Comparison of ENCODE assay signal across 21 cellular contexts in genomic region chr4:7733201-7733600, GRCh38.
DNase-seq lines count a peak whose midpoint lies in the region; ATAC-seq and TF ChIP-seq lines count a peak whose summit lies in the region.
"Had no signal": no experiment of that assay in that cellular context is flagged by ENCODE, and none has a peak within 500 bp of the region (broad histone marks: within the 10 kb centered on the region; RNA-seq: fewer than 3 reads in every experiment).

No MANE protein-coding gene starts in this region.

- no peak overlapping the region for H3K4ac ChIP-seq in neuronal stem cell (ENCODE audit: low read length)

- peak overlapping the region; percentile 49 for H3K18ac ChIP-seq in neuronal stem cell (ENCODE audit: low read length)

- H3K36me3 Mint-ChIP-seq in natural killer cell treated with Interleukin-12 subunit alpha and Interleukin-12 subunit beta and Interleukin-15 and Interleukin-18, amount 100 ng/mL, for 72 hours = no peaks in the 10 kb centered on the region
- H3K36me3 Mint-ChIP-seq: CD8-positive, alpha-beta T cell had no signal

- no peak overlapping the region for H3K14ac ChIP-seq in neuronal stem cell (ENCODE audit: low read length)

- peaks cover 0 to 2% of the 10 kb centered on the region in 2 donors for H3K27me3 Mint-ChIP-seq in natural killer cell treated with Interleukin-12 subunit alpha and Interleukin-12 subunit beta and Interleukin-15 and Interleukin-18, amount 100 ng/mL, for 72 hours
- H3K27me3 Mint-ChIP-seq: CD4-positive, alpha-beta T cell had no signal

- H3K4me3 Mint-ChIP-seq in natural killer cell treated with Interleukin-12 subunit alpha and Interleukin-12 subunit beta and Interleukin-15 and Interleukin-18, amount 100 ng/mL, for 72 hours = no peak overlapping the region
- H3K4me3 Mint-ChIP-seq: B cell; CD4-positive, alpha-beta T cell; CD8-positive, alpha-beta T cell had no signal

- TF ChIP-seq CTCF in left ventricle myocardium inferior (IDR thresholded peaks at IDR 0.05; ENCODE audit: borderline replicate concordance) = no peak

- H3K27ac ChIP-seq in left ventricle myocardium inferior (replicated peaks) = no peak overlapping the region
- H3K27ac ChIP-seq in neuronal stem cell (replicated peaks; ENCODE audit: low read length) = no peak overlapping the region
- H3K27ac ChIP-seq: 22Rv1; A549; BLaER1 treated with 17β-estradiol and CSF1 and Interleukin-3, amounts not matched to agents 10 nM and 100 nM; C4-2B had no signal

- no peak overlapping the region for H2AFZ ChIP-seq in neuronal stem cell (ENCODE audit: low read length)

- no peak overlapping the region for H2BK5ac ChIP-seq in neuronal stem cell (ENCODE audit: low read length)

- peak overlapping the region; percentile 66 for H2AK5ac ChIP-seq in neuronal stem cell (ENCODE audit: low read depth, low read length)

- intact Hi-C loops in left ventricle myocardium superior (cut with micrococcal nuclease) = no loop called here
- intact Hi-C loops in left ventricle myocardium inferior (cut with micrococcal nuclease) = no loop called here

- H3K4me1 ChIP-seq in left ventricle myocardium inferior (no peaks in the 10 kb centered on the region), neuronal stem cell (ENCODE audit: control insufficient read depth in 2 of 2, insufficient read depth in 1 of 2, low read depth in 1 of 2, low read length in 2 of 2) (peaks cover 0 to 3% of the 10 kb centered on the region in 2 donors)
- H3K4me1 ChIP-seq: A549, Caco-2 had no signal

- no peak overlapping the region for H4K91ac ChIP-seq in neuronal stem cell (ENCODE audit: low read depth, low read length, poor library complexity)

- no peak overlapping the region for H3K4me2 ChIP-seq in neuronal stem cell (ENCODE audit: insufficient read depth, low read length, poor library complexity, severe bottlenecking)
- H3K4me2 ChIP-seq: A549; BLaER1 treated with 17β-estradiol and CSF1 and Interleukin-3, amounts not matched to agents 10 nM and 100 nM had no signal

- H3K27me3 ChIP-seq in left ventricle myocardium inferior (ENCODE audit: low read depth) = peaks cover 8% of the 10 kb centered on the region
- peaks cover 0 to 19% (median 0%) of the 10 kb centered on the region in 3 experiments for H3K27me3 ChIP-seq in neuronal stem cell (ENCODE audit: control insufficient read depth in 3 of 3, insufficient read depth in 3 of 3, low read depth in 1 of 3, low read length in 3 of 3)

- H3K9me3 ChIP-seq in left ventricle myocardium inferior (replicated peaks) (no peaks in the 10 kb centered on the region), neuronal stem cell (replicated peaks in 1 of 2; ENCODE audit: control insufficient read depth in 2 of 2, insufficient read depth in 1 of 2, low read depth in 1 of 2, low read length in 2 of 2) (no peaks in the 10 kb centered on the region)
- H3K9me3 ChIP-seq: A549; BLaER1 treated with 17β-estradiol and CSF1 and Interleukin-3, amounts not matched to agents 10 nM and 100 nM; Caco-2 had no signal

- H3K36me3 ChIP-seq in left ventricle myocardium inferior (no peaks in the 10 kb centered on the region), neuronal stem cell (replicated peaks in 1 of 2; ENCODE audit: control insufficient read depth in 2 of 2, insufficient read depth in 2 of 2, low read length in 2 of 2) (no peaks in the 10 kb centered on the region)
- H3K36me3 ChIP-seq: BLaER1 treated with 17β-estradiol and CSF1 and Interleukin-3, amounts not matched to agents 10 nM and 100 nM had no signal

- WGBS in neuronal stem cell (ENCODE audit: extremely low coverage in 2 of 2, insufficient read length in 2 of 2, insufficient replicate concordance in 1 of 2), 2 donors = no CpG with 5 or more reads among the region's 17 CpGs

- H3K4me3 ChIP-seq in left ventricle myocardium inferior (no peak overlapping the region), neuronal stem cell (ENCODE audit: low read length in 2 of 2) (no peak overlapping the region)
- H3K4me3 ChIP-seq: A549; BLaER1 treated with 17β-estradiol and CSF1 and Interleukin-3, amounts not matched to agents 10 nM and 100 nM; GM12878 had no signal

- H3K27ac Mint-ChIP-seq in natural killer cell treated with Interleukin-12 subunit alpha and Interleukin-12 subunit beta and Interleukin-15 and Interleukin-18, amount 100 ng/mL, for 72 hours = no peak overlapping the region
- H3K27ac Mint-ChIP-seq: B cell; CD4-positive, alpha-beta T cell; CD8-positive, alpha-beta T cell had no signal

- no peaks in the 10 kb centered on the region for H3K9me3 Mint-ChIP-seq in natural killer cell treated with Interleukin-12 subunit alpha and Interleukin-12 subunit beta and Interleukin-15 and Interleukin-18, amount 100 ng/mL, for 72 hours
- H3K9me3 Mint-ChIP-seq: CD4-positive, alpha-beta T cell; CD8-positive, alpha-beta T cell had no signal

- no peak overlapping the region for H2BK12ac ChIP-seq in neuronal stem cell (ENCODE audit: low read length)

- no peak overlapping the region for H2BK15ac ChIP-seq in neuronal stem cell (ENCODE audit: low read length)

- no peak overlapping the region for H2BK120ac ChIP-seq in neuronal stem cell (ENCODE audit: low read depth, low read length)

- no peak for ATAC-seq in left ventricle myocardium superior
- ATAC-seq in natural killer cell treated with Interleukin-12 subunit alpha and Interleukin-12 subunit beta and Interleukin-15 and Interleukin-18, amount 100 ng/mL, for 72 hours = no peak
- ATAC-seq: A549; CD8-positive, alpha-beta T cell; GM12878 had no signal

- no peak overlapping the region for H3K23ac ChIP-seq in neuronal stem cell (ENCODE audit: low read depth, low read length, poor library complexity)

- peak; percentile 13 for DNase-seq in NCI-H146 (lab: John Stamatoyannopoulos, UW)
- DNase-seq in NCI-H146 treated with DMSO at 0.1 percent for 48 hours (lab: John Stamatoyannopoulos, UW; ENCODE audit: unreplicated experiment) = no peak
- DNase-seq in left ventricle myocardium superior = peak; percentile 19
- no peak for DNase-seq in left ventricle myocardium inferior
- DNase-seq in neuronal stem cell (ENCODE audit: low spot score) = no peak
- DNase-seq in natural killer cell treated with Interleukin-12 subunit alpha and Interleukin-12 subunit beta and Interleukin-15 and Interleukin-18, amount 100 ng/mL, for 72 hours (ENCODE audit: low spot score) = no peak
- DNase-seq: AML-193; Caco-2; Calu3; CD4-positive, alpha-beta T cell; CD8-positive, alpha-beta T cell; DMS79; DND-41; EL; GDM1 had no signal

- H4K8ac ChIP-seq in neuronal stem cell (ENCODE audit: low read depth, low read length) = no peak overlapping the region

- no peaks in the 10 kb centered on the region for H3K79me1 ChIP-seq in neuronal stem cell (ENCODE audit: low read depth, low read length)

- H3K9ac ChIP-seq in neuronal stem cell (ENCODE audit: low read depth, low read length, poor library complexity) = no peak overlapping the region
- H3K9ac ChIP-seq: BLaER1 treated with 17β-estradiol and CSF1 and Interleukin-3, amounts not matched to agents 10 nM and 100 nM had no signal

- no peaks in the 10 kb centered on the region for H3K4me1 Mint-ChIP-seq in natural killer cell treated with Interleukin-12 subunit alpha and Interleukin-12 subunit beta and Interleukin-15 and Interleukin-18, amount 100 ng/mL, for 72 hours (ENCODE audit: low read depth in 2 of 2)
- H3K4me1 Mint-ChIP-seq: B cell had no signal

Comparison
In these comparisons a context has a peak if more than half of its experiments do, and no peak if none do; other contexts are left out.
1. DNase-seq: peak in NCI-H146 (single experiment) and left ventricle myocardium superior (single experiment); none in NCI-H146 treated with DMSO at 0.1 percent for 48 hours (single experiment), left ventricle myocardium inferior (single experiment), neuronal stem cell (single experiment) and natural killer cell treated with Interleukin-12 subunit alpha and Interleukin-12 subunit beta and Interleukin-15 and Interleukin-18, amount 100 ng/mL, for 72 hours (single experiment).